Comparison of ENCODE assay signal across 9 cellular contexts in genomic region chr1:212916395-212917133, GRCh38. TPM values are rescaled to one million over a fixed set of nuclear protein-coding genes. Genes with fewer than 3 reads are reported as not detected.
DNase-seq lines count a peak whose midpoint lies in the region; ATAC-seq and TF ChIP-seq lines count a peak whose summit lies in the region.
"Had no signal": no experiment of that assay in that cellular context is flagged by ENCODE, and none has a peak within 500 bp of the region (broad histone marks: within the 10 kb centered on the region; RNA-seq: fewer than 3 reads in every experiment).

No MANE protein-coding gene starts in this region.

- 18 to 28% methylated on average over 14 to 17 of the region's 26 CpGs for WGBS in esophagus squamous epithelium, 2 donors

- no peak overlapping the region for H3K4me3 ChIP-seq in Panc1 (ENCODE audit: low read depth in 2 of 2, low read length in 2 of 2)
- peak overlapping the region in 1 of 2 donors; percentile 28 for H3K4me3 ChIP-seq in right atrium auricular region
- peak overlapping the region; percentile 9 to 35 (median 23) for H3K4me3 ChIP-seq in skeletal muscle tissue (ENCODE audit: low read length in 3 of 3)
- peak overlapping the region in 1 of 4 donors; percentile 45 for H3K4me3 ChIP-seq in esophagus squamous epithelium

- CTCF ChIA-PET in Panc1 (lab: Charles Lee) = no interaction called here

- H3K36me3 ChIP-seq in Panc1 (ENCODE audit: control insufficient read depth, insufficient read depth, low read length) (no peaks in the 10 kb centered on the region), right atrium auricular region (no peaks in the 10 kb centered on the region), skeletal muscle tissue (ENCODE audit: control insufficient read depth in 3 of 3, insufficient read depth in 3 of 3, low read length in 3 of 3) (no peaks in the 10 kb centered on the region), esophagus squamous epithelium (no peaks in the 10 kb centered on the region)

- no peak overlapping the region for H3K27ac ChIP-seq in Panc1 (ENCODE audit: low read length)
- H3K27ac ChIP-seq in right atrium auricular region = no peak overlapping the region
- no peak overlapping the region for H3K27ac ChIP-seq in skeletal muscle tissue (ENCODE audit: low read depth, low read length)
- no peak overlapping the region for H3K27ac ChIP-seq in esophagus squamous epithelium

- POLR2A ChIA-PET in Panc1 (lab: Charles Lee) = no interaction called here

- H3K27me3 ChIP-seq in Panc1 (ENCODE audit: control insufficient read depth, insufficient read depth, low read length) (no peaks in the 10 kb centered on the region), right atrium auricular region (no peaks in the 10 kb centered on the region), skeletal muscle tissue (ENCODE audit: control insufficient read depth in 3 of 3, insufficient read depth in 3 of 3, low read length in 3 of 3) (peaks cover 3 to 10% (median 9%) of the 10 kb centered on the region in 3 donors), esophagus squamous epithelium (peaks cover 0 to 9% (median 0%) of the 10 kb centered on the region in 4 donors)

- peak overlapping the region in 1 of 3 donors; percentile 33 for H3K9ac ChIP-seq in skeletal muscle tissue (ENCODE audit: low read depth in 1 of 3, low read length in 3 of 3)

- ATAC-seq in Panc1 (peak; percentile 53), HG03139 (IDR thresholded peaks at IDR 0.05; ENCODE audit: unreplicated experiment) (no peak)

- no peak for TF ChIP-seq POLR2A in esophagus squamous epithelium (IDR thresholded peaks at IDR 0.05)

- intact Hi-C loops in Panc1 (cut with micrococcal nuclease; ENCODE audit: unreplicated experiment) (no loop called here), esophagus squamous epithelium (cut with DNase I) (no loop called here)

- H3K9me3 ChIP-seq in Panc1 (ENCODE audit: control insufficient read depth, insufficient read depth, low read depth, low read length) (no peaks in the 10 kb centered on the region), right atrium auricular region (no peaks in the 10 kb centered on the region), skeletal muscle tissue (ENCODE audit: control insufficient read depth in 3 of 3, low read length in 3 of 3) (no peaks in the 10 kb centered on the region), esophagus squamous epithelium (no peaks in the 10 kb centered on the region)

- BruUV-seq in Panc1 (replicated peaks; lab: Mats Ljungman, UMichigan) = no TSS peak

- TF ChIP-seq CTCF in Panc1 (IDR thresholded peaks at IDR 0.05) (no peak), right atrium auricular region (IDR thresholded peaks at IDR 0.05) (no peak), esophagus squamous epithelium (IDR thresholded peaks at IDR 0.05) (no peak)

- DNase-seq in H4 (ENCODE audit: low spot score) = peak; percentile 52
- no peak for DNase-seq in Panc1 (ENCODE audit: low read depth, low spot score)
- peak; percentile 66 for DNase-seq in right atrium auricular region (ENCODE audit: low spot score)
- DNase-seq in KG1 (lab: John Stamatoyannopoulos, UW) = no peak
- no peak for DNase-seq in esophagus squamous epithelium (lab: John Stamatoyannopoulos, UW)
- DNase-seq in SHP77 treated with DMSO at 0.1 percent for 48 hours (lab: John Stamatoyannopoulos, UW) = no peak

- no peaks in the 10 kb centered on the region for H3K4me1 ChIP-seq in Panc1 (ENCODE audit: control insufficient read depth, insufficient read depth, low read length)
- H3K4me1 ChIP-seq in right atrium auricular region = no peaks in the 10 kb centered on the region
- peaks cover 0 to 9% (median 4%) of the 10 kb centered on the region in 3 donors for H3K4me1 ChIP-seq in skeletal muscle tissue (ENCODE audit: control insufficient read depth in 3 of 3, insufficient read depth in 3 of 3, low read length in 3 of 3)
- H3K4me1 ChIP-seq in esophagus squamous epithelium = peaks cover 0 to 11% (median 0%) of the 10 kb centered on the region in 3 donors

- in situ Hi-C loops in Panc1 (cut with HindIII; ENCODE audit: low pct_unique_long_range_greater_than_20kb, low sequenced_read_pairs) = no loop called here

RNA-seq across cellular contexts. Expression of gene VASH2, which starts 33.8 kb away (rescaled TPM):
- 0.31 and 2.5 TPM in 2 replicates for total RNA-seq in H4 (2014; rRNA removed; shearing (Covaris generic))
- total RNA-seq in Panc1 (2021; ENCODE audit: unreplicated experiment) = 1.7 TPM
- 1.5 TPM for polyA plus RNA-seq in Panc1 (2012; ENCODE audit: insufficient read length)
- total RNA-seq in right atrium auricular region = under 1 TPM; 0.47 to 0.82 TPM
- total RNA-seq in skeletal muscle tissue = 11.5 TPM
- 1 to 10 TPM in 3 of 4 donors, under 1 TPM in 1; 0.27 to 3.4 (median 2.4) TPM for total RNA-seq in esophagus squamous epithelium
- polyA plus RNA-seq: IgD-negative memory B cell had no signal

RNA-seq across cellular contexts. Expression of gene FLVCR1, which starts 58.5 kb away (rescaled TPM):
- total RNA-seq in H4 (2014; rRNA removed; shearing (Covaris generic)) = 9.3 and 9.7 TPM in 2 replicates
- total RNA-seq in Panc1 (2021; ENCODE audit: unreplicated experiment) (21.4 TPM), right atrium auricular region (1 to 10 TPM in 1 of 2 donors, under 1 TPM in 1; 0.89 to 2.4 TPM), skeletal muscle tissue (10.4 TPM), esophagus squamous epithelium (1 to 10 TPM; 2.4 to 8.0 (median 4.3) TPM)
- polyA plus RNA-seq in Panc1 (2012; ENCODE audit: insufficient read length) = 4.9 TPM

Comparison
In these comparisons a context has a peak if more than half of its experiments do, and no peak if none do; other contexts are left out.
1. DNase-seq: peak in H4 (single experiment) and right atrium auricular region (single experiment); none in Panc1 (single experiment), KG1 (single experiment), esophagus squamous epithelium (single experiment) and SHP77 treated with DMSO at 0.1 percent for 48 hours (single experiment).
2. H3K4me3 ChIP-seq: peak in skeletal muscle tissue (3 of 3); none in Panc1 (0 of 2).